17 cellular contexts compared by ENCODE assay signal in genomic region chr2:190465060-190465459, GRCh38. TPM values are rescaled to one million over a fixed set of nuclear protein-coding genes. Genes with fewer than 3 reads are reported as not detected.
DNase-seq lines count a peak whose midpoint lies in the region; ATAC-seq and TF ChIP-seq lines count a peak whose summit lies in the region.
"Had no signal": no experiment of that assay in that cellular context is flagged by ENCODE, and none has a peak within 500 bp of the region (broad histone marks: within the 10 kb centered on the region; RNA-seq: fewer than 3 reads in every experiment).

No MANE protein-coding gene starts in this region.

- POLR2A ChIA-PET in CD8-positive, alpha-beta memory T cell (lab: Charles Lee) = no interaction called here
- POLR2A ChIA-PET in naive thymus-derived CD4-positive, alpha-beta T cell (lab: Charles Lee) = no interaction called here

- H3K79me2 ChIP-seq in KMS-11 (ENCODE audit: insufficient read depth, low read depth) = peaks cover under 1% of the 10 kb centered on the region; the same call in 1 of the 2 replicates

- no peaks in the 10 kb centered on the region for H3K27me3 ChIP-seq in CD8-positive, alpha-beta memory T cell (ENCODE audit: insufficient read depth, low read length, poor library complexity, severe bottlenecking)
- H3K27me3 ChIP-seq in KMS-11 (ENCODE audit: insufficient read depth, low read depth) (no peaks in the 10 kb centered on the region), right cardiac atrium (ENCODE audit: control insufficient read depth, insufficient read depth) (no peaks in the 10 kb centered on the region), esophagus squamous epithelium (no peaks in the 10 kb centered on the region)
- no peaks in the 10 kb centered on the region for H3K27me3 ChIP-seq in naive thymus-derived CD4-positive, alpha-beta T cell (ENCODE audit: control insufficient read depth in 2 of 2, insufficient read depth in 2 of 2, low read length in 2 of 2)
- H3K27me3 ChIP-seq: neutrophil had no signal

- H3K36me3 Mint-ChIP-seq in CD8-positive, alpha-beta memory T cell = peaks cover 0 to 41% (median 14%) of the 10 kb centered on the region in 3 donors
- H3K36me3 Mint-ChIP-seq in T-helper 2 cell treated with Interferon-gamma antibody and Interleukin-4, amounts not matched to agents 5 μg/mL and 100 μg/mL, for 36 hours (ENCODE audit: low read depth) = peaks cover 42% of the 10 kb centered on the region
- peaks cover 0 to 57% (median 22%) of the 10 kb centered on the region in 5 donors for H3K36me3 Mint-ChIP-seq in naive thymus-derived CD4-positive, alpha-beta T cell

- H3K4me3 ChIP-seq in CD8-positive, alpha-beta memory T cell (ENCODE audit: low read length) = no peak overlapping the region
- no peak overlapping the region for H3K4me3 ChIP-seq in KMS-11 (IDR thresholded peaks at IDR 0.05; ENCODE audit: insufficient read depth, low read depth, low read length)
- H3K4me3 ChIP-seq in right cardiac atrium (ENCODE audit: low read length) = no peak overlapping the region
- H3K4me3 ChIP-seq in naive thymus-derived CD4-positive, alpha-beta T cell (ENCODE audit: low read length) = no peak overlapping the region
- H3K4me3 ChIP-seq in esophagus squamous epithelium = no peak overlapping the region

- H3K4me1 ChIP-seq in CD8-positive, alpha-beta memory T cell (ENCODE audit: insufficient read depth, low read length) = peaks cover 74% of the 10 kb centered on the region
- H3K4me1 ChIP-seq in KMS-11 (ENCODE audit: low read depth, poor library complexity, severe bottlenecking) = peaks cover 54% of the 10 kb centered on the region
- H3K4me1 ChIP-seq in right cardiac atrium (ENCODE audit: control insufficient read depth, insufficient read depth, low read length) = peaks cover 18% of the 10 kb centered on the region
- peaks cover 7 to 34% of the 10 kb centered on the region in 2 donors for H3K4me1 ChIP-seq in naive thymus-derived CD4-positive, alpha-beta T cell (ENCODE audit: control insufficient read depth in 2 of 2, insufficient read depth in 2 of 2, low read length in 2 of 2)
- peaks cover 22 to 42% (median 32%) of the 10 kb centered on the region in 3 donors for H3K4me1 ChIP-seq in esophagus squamous epithelium

- peak overlapping the region in 6 of 8 donors; percentile 1 to 74 (median 15) for H3K27ac Mint-ChIP-seq in CD8-positive, alpha-beta memory T cell
- H3K27ac Mint-ChIP-seq in T-helper 2 cell treated with Interferon-gamma antibody and Interleukin-4, amounts not matched to agents 5 μg/mL and 100 μg/mL, for 36 hours = no peak overlapping the region
- H3K27ac Mint-ChIP-seq in naive thymus-derived CD4-positive, alpha-beta T cell = peak overlapping the region in 3 of 9 donors; percentile 4 to 70 (median 58)

- peaks cover 74 to 95% (median 93%) of the 10 kb centered on the region in 3 donors for H3K4me1 Mint-ChIP-seq in CD8-positive, alpha-beta memory T cell
- peaks cover 37% of the 10 kb centered on the region for H3K4me1 Mint-ChIP-seq in T-helper 2 cell treated with Interferon-gamma antibody and Interleukin-4, amounts not matched to agents 5 μg/mL and 100 μg/mL, for 36 hours (ENCODE audit: low read depth)
- peaks cover 23 to 94% (median 84%) of the 10 kb centered on the region in 7 donors for H3K4me1 Mint-ChIP-seq in naive thymus-derived CD4-positive, alpha-beta T cell

- H2AFZ ChIP-seq in KMS-11 (ENCODE audit: low read depth) = no peak overlapping the region

- no peak for TF ChIP-seq CTCF in KMS-11 (conservative IDR thresholded peaks at IDR 0.05; ENCODE audit: low read depth, low read length)
- TF ChIP-seq CTCF in esophagus squamous epithelium (IDR thresholded peaks at IDR 0.05) = no peak

- H3K9me3 Mint-ChIP-seq in CD8-positive, alpha-beta memory T cell = no peaks in the 10 kb centered on the region
- H3K9me3 Mint-ChIP-seq in T-helper 2 cell treated with Interferon-gamma antibody and Interleukin-4, amounts not matched to agents 5 μg/mL and 100 μg/mL, for 36 hours = no peaks in the 10 kb centered on the region
- H3K9me3 Mint-ChIP-seq in naive thymus-derived CD4-positive, alpha-beta T cell = no peaks in the 10 kb centered on the region

- ATAC-seq in GM18907 (IDR thresholded peaks at IDR 0.05; ENCODE audit: unreplicated experiment) (peak; percentile 40), HG02610 (IDR thresholded peaks at IDR 0.05; ENCODE audit: unreplicated experiment) (peak; percentile 33), right cardiac atrium (no peak)
- ATAC-seq in naive thymus-derived CD4-positive, alpha-beta T cell = no peak
- ATAC-seq: HepG2 had no signal

- TF ChIP-seq POLR2A in esophagus squamous epithelium (IDR thresholded peaks at IDR 0.05) = no peak

- intact Hi-C loops in right cardiac atrium (cut with DNase I) (loop anchor here in 1 of 4 donors (10.0 kb wide), 1 partner anchor 50 kb away; no protein-coding TSS in a partner anchor), esophagus squamous epithelium (cut with DNase I) (no loop called here)
- intact Hi-C loops in naive thymus-derived CD4-positive, alpha-beta T cell (cut with micrococcal nuclease) = no loop called here

- peak overlapping the region; percentile 40 for H3K4me2 ChIP-seq in KMS-11

- H4K20me1 ChIP-seq in KMS-11 (ENCODE audit: insufficient read depth) = no peaks in the 10 kb centered on the region

- no peak overlapping the region for H3K4me3 Mint-ChIP-seq in CD8-positive, alpha-beta memory T cell
- no peak overlapping the region for H3K4me3 Mint-ChIP-seq in T-helper 2 cell treated with Interferon-gamma antibody and Interleukin-4, amounts not matched to agents 5 μg/mL and 100 μg/mL, for 36 hours
- peak overlapping the region in 3 of 10 donors; percentile 4 to 17 (median 12) for H3K4me3 Mint-ChIP-seq in naive thymus-derived CD4-positive, alpha-beta T cell

- H3K36me3 ChIP-seq in CD8-positive, alpha-beta memory T cell (ENCODE audit: insufficient read depth, low read length) = no peaks in the 10 kb centered on the region
- H3K36me3 ChIP-seq in KMS-11 (ENCODE audit: insufficient read depth) (no peaks in the 10 kb centered on the region), esophagus squamous epithelium (no peaks in the 10 kb centered on the region)
- no peaks in the 10 kb centered on the region for H3K36me3 ChIP-seq in naive thymus-derived CD4-positive, alpha-beta T cell (ENCODE audit: control insufficient read depth in 2 of 3, insufficient read depth in 3 of 3, low read length in 3 of 3)
- H3K36me3 ChIP-seq: neutrophil had no signal

- 55% methylated on average over 2 of the region's 2 CpGs for WGBS in right cardiac atrium
- WGBS in esophagus squamous epithelium, 2 donors = 65 to 69% methylated on average over 2 of the region's 2 CpGs

- H3K9ac ChIP-seq in KMS-11 = no peak overlapping the region

- DNase-seq in CD8-positive, alpha-beta memory T cell = no peak
- no peak for DNase-seq in right cardiac atrium
- DNase-seq in T-helper 2 cell treated with Interferon-gamma antibody and Interleukin-4, amounts not matched to agents 5 μg/mL and 100 μg/mL, for 36 hours (ENCODE audit: low spot score) = no peak
- DNase-seq in naive thymus-derived CD4-positive, alpha-beta T cell = no peak
- DNase-seq in esophagus squamous epithelium (lab: John Stamatoyannopoulos, UW) = no peak
- DNase-seq: activated CD8-positive, alpha-beta memory T cell treated with anti-CD3 and anti-CD28 coated beads, Interleukin-2, amount 50 U/mL, for 48 hours; HCEC 1CT; islet precursor cell; NCI-H2171; stimulated activated CD4-positive, alpha-beta T cell treated with anti-CD3 and anti-CD28 coated beads, Interleukin-12 subunit alpha, Interleukin-12 subunit beta, amount 100 ng/mL, for 4 hours; stimulated activated CD8-positive, alpha-beta memory T cell treated with anti-CD3 and anti-CD28 coated beads, Interleukin-4, amount 100 ng/mL, for 48 hours; T-helper 2 cell had no signal

- no peak overlapping the region for H3K27ac ChIP-seq in CD8-positive, alpha-beta memory T cell (ENCODE audit: low read depth, low read length)
- no peak overlapping the region for H3K27ac ChIP-seq in KMS-11
- no peak overlapping the region for H3K27ac ChIP-seq in right cardiac atrium (ENCODE audit: low read length)
- no peak overlapping the region for H3K27ac ChIP-seq in naive thymus-derived CD4-positive, alpha-beta T cell (ENCODE audit: low read depth, low read length)
- H3K27ac ChIP-seq in esophagus squamous epithelium = no peak overlapping the region
- H3K27ac ChIP-seq: neutrophil had no signal

- H3K27me3 Mint-ChIP-seq in CD8-positive, alpha-beta memory T cell = no peaks in the 10 kb centered on the region
- no peaks in the 10 kb centered on the region for H3K27me3 Mint-ChIP-seq in T-helper 2 cell treated with Interferon-gamma antibody and Interleukin-4, amounts not matched to agents 5 μg/mL and 100 μg/mL, for 36 hours (ENCODE audit: low read depth)
- no peaks in the 10 kb centered on the region for H3K27me3 Mint-ChIP-seq in naive thymus-derived CD4-positive, alpha-beta T cell

- CTCF ChIA-PET in CD8-positive, alpha-beta memory T cell (lab: Charles Lee) = no interaction called here
- CTCF ChIA-PET in naive thymus-derived CD4-positive, alpha-beta T cell (lab: Charles Lee) = no interaction called here

- no peaks in the 10 kb centered on the region for H3K9me3 ChIP-seq in CD8-positive, alpha-beta memory T cell (ENCODE audit: low read length)
- H3K9me3 ChIP-seq in right cardiac atrium (ENCODE audit: control insufficient read depth, low read length) (no peaks in the 10 kb centered on the region), esophagus squamous epithelium (no peaks in the 10 kb centered on the region)
- no peaks in the 10 kb centered on the region for H3K9me3 ChIP-seq in naive thymus-derived CD4-positive, alpha-beta T cell (ENCODE audit: control insufficient read depth in 2 of 3, low read length in 3 of 3)
- H3K9me3 ChIP-seq: neutrophil had no signal

RNA-seq across cellular contexts. Expression of gene MFSD6, which starts 56.9 kb away (rescaled TPM):
- 10 to 100 TPM; 64.9 to 65.7 TPM for total RNA-seq in CD8-positive, alpha-beta memory T cell
- 31.8 TPM for polyA plus RNA-seq in CD8-positive, alpha-beta memory T cell
- total RNA-seq in right cardiac atrium (10 to 100 TPM; 29.3 to 32.7 (median 30.3) TPM), esophagus squamous epithelium (100 to 1,000 TPM in 3 of 4 donors, 10 to 100 TPM in 1; 81.2 to 157 (median 133) TPM)
- 14.7 TPM for polyA plus RNA-seq in right cardiac atrium
- total RNA-seq in naive thymus-derived CD4-positive, alpha-beta T cell = 10 to 100 TPM; 35.8 to 49.3 (median 44.7) TPM
- polyA plus RNA-seq in naive thymus-derived CD4-positive, alpha-beta T cell = 10 to 100 TPM; 16.5 to 19.7 TPM

Comparison
In these comparisons a context has a peak if more than half of its experiments do, and no peak if none do; other contexts are left out.
1. ATAC-seq: peak in GM18907 (single experiment) and HG02610 (single experiment); none in right cardiac atrium (0 of 2) and naive thymus-derived CD4-positive, alpha-beta T cell (single experiment).